Comparison of ENCODE assay signal across 2 cellular contexts in the genomic region with DNA sequence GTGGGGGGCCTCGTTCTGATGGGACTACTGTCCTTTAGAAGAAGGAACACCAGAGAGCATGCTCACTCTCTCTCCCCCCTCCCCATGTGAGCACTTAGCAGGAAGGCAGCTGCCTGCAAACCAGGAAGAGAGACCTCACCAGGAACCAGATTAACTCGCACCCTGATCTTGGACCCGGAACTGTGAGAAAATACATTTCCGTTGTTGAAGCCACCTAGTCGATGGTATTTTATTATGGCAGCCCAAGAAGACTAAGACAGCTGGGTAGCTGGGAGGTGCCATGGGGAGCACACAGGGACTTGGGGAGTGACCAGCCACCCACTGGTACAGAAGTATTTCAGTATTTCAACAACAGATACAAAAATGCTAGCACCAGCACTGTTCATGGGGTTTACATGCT.
A peak's percentile ranks its signal among the peaks of the same experiment; 100 is the strongest.
TF ChIP-seq lines count a peak whose summit lies in the region.

No MANE protein-coding gene starts in this region.

TF ChIP-seq in IMR-90, 13 proteins besides CTCF, POLR2A, EP300 and RAD21:
- TF ChIP-seq USF2 (IDR thresholded peaks at IDR 0.05; ENCODE audit: low read depth, low read length) (no peak), CHD1 (IDR thresholded peaks at IDR 0.05; ENCODE audit: low read depth, low read length) (no peak), MXI1 (IDR thresholded peaks at IDR 0.05; ENCODE audit: borderline replicate concordance, low read depth, low read length) (no peak), RFX5 (IDR thresholded peaks at IDR 0.05; ENCODE audit: low read depth, low read length) (no peak), NFE2L2 (IDR thresholded peaks at IDR 0.05; ENCODE audit: low read depth, low read length) (no peak), RCOR1 (IDR thresholded peaks at IDR 0.05; ENCODE audit: insufficient replicate concordance, low read length) (no peak), SMC3 (IDR thresholded peaks at IDR 0.05; ENCODE audit: low read depth, low read length) (no peak), BHLHE40 (IDR thresholded peaks at IDR 0.05; ENCODE audit: low read depth, low read length) (no peak), FOS (IDR thresholded peaks at IDR 0.05; ENCODE audit: low read depth, low read length) (no peak), MAFK (IDR thresholded peaks at IDR 0.05; ENCODE audit: low read depth, low read length) (no peak), MAZ (IDR thresholded peaks at IDR 0.05; ENCODE audit: borderline replicate concordance, low read depth, low read length) (no peak), CEBPB (IDR thresholded peaks at IDR 0.05; ENCODE audit: low read depth, low read length) (no peak)
- TF ChIP-seq, protein P1, sequence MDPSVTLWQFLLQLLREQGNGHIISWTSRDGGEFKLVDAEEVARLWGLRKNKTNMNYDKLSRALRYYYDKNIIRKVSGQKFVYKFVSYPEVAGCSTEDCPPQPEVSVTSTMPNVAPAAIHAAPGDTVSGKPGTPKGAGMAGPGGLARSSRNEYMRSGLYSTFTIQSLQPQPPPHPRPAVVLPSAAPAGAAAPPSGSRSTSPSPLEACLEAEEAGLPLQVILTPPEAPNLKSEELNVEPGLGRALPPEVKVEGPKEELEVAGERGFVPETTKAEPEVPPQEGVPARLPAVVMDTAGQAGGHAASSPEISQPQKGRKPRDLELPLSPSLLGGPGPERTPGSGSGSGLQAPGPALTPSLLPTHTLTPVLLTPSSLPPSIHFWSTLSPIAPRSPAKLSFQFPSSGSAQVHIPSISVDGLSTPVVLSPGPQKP (IDR thresholded peaks at IDR 0.05; ENCODE audit: borderline replicate concordance, low read depth, low read length) = no peak

TF ChIP-seq in K562, 482 proteins besides CTCF, POLR2A, EP300 and RAD21:
- TF ChIP-seq DMBX1 (CRISPR knock-in tag; IDR thresholded peaks at IDR 0.05; ENCODE audit: borderline replicate concordance) = 0 out of 2 replicates have a peak, but pooled peaks have one; percentile 17
- no peak for TF ChIP-seq ZSCAN32 (CRISPR knock-in tag; IDR thresholded peaks at IDR 0.05)
- no peak for TF ChIP-seq HDAC6 (IDR thresholded peaks at IDR 0.05; ENCODE audit: low read depth, low read length)
